In the genomic region with DNA sequence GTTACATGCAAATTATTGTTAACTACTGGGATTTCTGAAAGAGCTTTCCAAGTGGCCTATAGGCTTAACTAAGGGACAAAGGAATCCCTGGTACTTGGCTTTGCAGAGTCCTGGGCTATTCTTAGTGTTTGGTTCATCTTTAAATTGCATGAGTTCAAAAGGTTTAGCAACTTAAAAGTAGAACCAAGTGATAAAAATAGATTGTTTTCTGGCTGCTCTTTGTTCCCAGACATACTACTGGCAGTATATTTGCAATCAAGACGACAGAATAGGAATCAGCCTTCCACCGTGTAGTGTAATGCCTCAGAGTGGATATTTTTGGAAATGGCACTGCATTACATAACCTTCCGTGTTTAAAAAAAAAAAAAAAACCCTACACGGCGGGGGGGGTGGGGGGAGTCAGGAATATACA, we compare ENCODE assay signal across 8 cellular contexts. TPM values are rescaled to one million over a fixed set of nuclear protein-coding genes. Genes with fewer than 3 reads are reported as not detected.
DNase-seq lines count a peak whose midpoint lies in the region; ATAC-seq lines count a peak whose summit lies in the region.

No MANE protein-coding gene starts in this region.

- H3K36me3 Mint-ChIP-seq in activated naive CD4-positive, alpha-beta T cell treated with anti-CD3 and anti-CD28 coated beads, Interleukin-2, amount 50 U/mL, for 72 hours, result no peaks in the 10 kb centered on the region

- no peaks in the 10 kb centered on the region for H3K9me3 ChIP-seq in SK-N-MC (ENCODE audit: low read depth, low read length)

- H3K4me3 ChIP-seq in SK-N-MC (peak overlapping the region; percentile 88), skeletal muscle cell (ENCODE audit: low read depth, low read length) (peak overlapping the region; percentile 83)

- DNase-seq in Right ventricle myocardium inferior (ENCODE audit: missing footprints) (no peak), cardiac septum (ENCODE audit: low spot score) (no peak), SK-N-MC (ENCODE audit: low read depth, low spot score) (no peak), Right ventricle myocardium superior (no peak), skeletal muscle cell (ENCODE audit: low read depth) (no peak), COLO668 (lab: John Stamatoyannopoulos, UW; ENCODE audit: unreplicated experiment) (no peak)
- DNase-seq in activated naive CD4-positive, alpha-beta T cell treated with anti-CD3 and anti-CD28 coated beads, Interleukin-2, amount 50 U/mL, for 72 hours (ENCODE audit: low spot score in 2 of 2), result no peak

- peak; percentile 53 for ATAC-seq in Right ventricle myocardium inferior
- ATAC-seq in Right ventricle myocardium superior (ENCODE audit: poor library complexity), result peak; percentile 71
- ATAC-seq in GM18867 (IDR thresholded peaks at IDR 0.05; ENCODE audit: unreplicated experiment), result no peak
- no peak for ATAC-seq in activated naive CD4-positive, alpha-beta T cell treated with anti-CD3 and anti-CD28 coated beads, Interleukin-2, amount 50 U/mL, for 72 hours

- intact Hi-C loops in Right ventricle myocardium inferior (cut with DNase I), result loop anchor here (2.0 to 5.0 kb wide), 3 partner anchors 74 to 386 kb away; no protein-coding TSS in a partner anchor
- intact Hi-C loops in cardiac septum (cut with DNase I), result loop anchor here (1.0 to 10.0 kb wide), 6 partner anchors 75 to 659 kb away; a partner anchor contains a TSS
- intact Hi-C loops in Right ventricle myocardium superior (cut with DNase I), result no loop called here

- no peaks in the 10 kb centered on the region for H3K9me3 Mint-ChIP-seq in activated naive CD4-positive, alpha-beta T cell treated with anti-CD3 and anti-CD28 coated beads, Interleukin-2, amount 50 U/mL, for 72 hours

- H3K36me3 ChIP-seq in SK-N-MC (ENCODE audit: insufficient read depth, low read length), result peaks cover 31% of the 10 kb centered on the region

- peak overlapping the region; percentile 88 for H3K9ac ChIP-seq in SK-N-MC (ENCODE audit: insufficient read length)

- peak overlapping the region; percentile 90; the same call in 1 of the 2 replicates for H3K27ac ChIP-seq in SK-N-MC

- no peak overlapping the region for H3K27ac Mint-ChIP-seq in activated naive CD4-positive, alpha-beta T cell treated with anti-CD3 and anti-CD28 coated beads, Interleukin-2, amount 50 U/mL, for 72 hours

RNA-seq across cellular contexts. Expression of a gene that starts 1.0 kb away (rescaled TPM):
- total RNA-seq in Right ventricle myocardium inferior (26.2 TPM), cardiac septum (24.1 TPM), Right ventricle myocardium superior (21.6 TPM)
- total RNA-seq in activated naive CD4-positive, alpha-beta T cell treated with anti-CD3 and anti-CD28 coated beads, Interleukin-2, amount 50 U/mL, for 72 hours, result 10 to 100 TPM in 1 of 2 donors, 1 to 10 TPM in 1; 7.7 to 28.7 TPM

Comparison
In these comparisons a context has a peak if more than half of its experiments do, and no peak if none do; other contexts are left out.
1. ATAC-seq: peak in Right ventricle myocardium inferior (single experiment) and Right ventricle myocardium superior (single experiment); none in GM18867 (single experiment) and activated naive CD4-positive, alpha-beta T cell treated with anti-CD3 and anti-CD28 coated beads, Interleukin-2, amount 50 U/mL, for 72 hours (0 of 2).